Comparison of ENCODE assay signal across 1 cellular context in genomic region chr10:75235375-75236177, GRCh38.
A peak's percentile ranks its signal among the peaks of the same experiment; 100 is the strongest.
TF ChIP-seq lines count a peak whose summit lies in the region.

TSS of gene COMTD1 (minus strand) at chr10:75235957. CDS start at chr10:75235928, 29 bp downstream.

TF ChIP-seq in K562, 482 proteins besides CTCF, POLR2A, EP300 and RAD21 (continued from another document and continues in another):
- no peak for TF ChIP-seq BDP1 (IDR thresholded peaks at IDR 0.05; ENCODE audit: insufficient read depth, insufficient read length)
- 0 out of 2 replicates have a peak, but pooled peaks have one; percentile 81 for TF ChIP-seq PREB (CRISPR knock-in tag; IDR thresholded peaks at IDR 0.05)
- TF ChIP-seq ZNF507 (tag; conservative IDR thresholded peaks at IDR 0.05): no peak
- TF ChIP-seq ZNF592 (IDR thresholded peaks at IDR 0.05): peak; percentile 89
- TF ChIP-seq TGIF2 (CRISPR knock-in tag; IDR thresholded peaks at IDR 0.05): no peak
- TF ChIP-seq DMBX1 (CRISPR knock-in tag; IDR thresholded peaks at IDR 0.05; ENCODE audit: borderline replicate concordance): peak; percentile 47; the same call in 1 of the 2 replicates
- no peak for TF ChIP-seq ELK1 (CRISPR knock-in tag; IDR thresholded peaks at IDR 0.05)
- TF ChIP-seq RBM22 (IDR thresholded peaks at IDR 0.05; ENCODE audit: low read depth, low read length, poor library complexity, severe bottlenecking): no peak
- TF ChIP-seq MBD1 (CRISPR knock-in tag; IDR thresholded peaks at IDR 0.05): no peak
- TF ChIP-seq HDAC2 (IDR thresholded peaks at IDR 0.05): 0 out of 2 replicates have a peak, but pooled peaks have one; percentile 21
- TF ChIP-seq PURB (CRISPR knock-in tag; IDR thresholded peaks at IDR 0.05; ENCODE audit: low read depth): no peak
- no peak for TF ChIP-seq ZBTB34 (CRISPR knock-in tag; IDR thresholded peaks at IDR 0.05)
- peak; percentile 6 for TF ChIP-seq DACH1 (IDR thresholded peaks at IDR 0.05; ENCODE audit: partially characterized antibody)
- TF ChIP-seq EHMT2 (IDR thresholded peaks at IDR 0.05): no peak
- no peak for TF ChIP-seq ZNF655 (CRISPR knock-in tag; IDR thresholded peaks at IDR 0.05)
- TF ChIP-seq ZNF140 (CRISPR knock-in tag; IDR thresholded peaks at IDR 0.05): no peak
- TF ChIP-seq CCAR2 (IDR thresholded peaks at IDR 0.05; ENCODE audit: low read depth, low read length): no peak
- TF ChIP-seq HCFC1 (IDR thresholded peaks at IDR 0.05; ENCODE audit: low read depth, low read length): no peak; the same call in 1 of the 2 replicates
- TF ChIP-seq ETS1 (conservative IDR thresholded peaks at IDR 0.05; ENCODE audit: control insufficient read depth, low read depth, low read length): peak; percentile 66
- no peak for TF ChIP-seq MED1 (CRISPR knock-in tag; IDR thresholded peaks at IDR 0.05; ENCODE audit: borderline replicate concordance)
- TF ChIP-seq BCOR (IDR thresholded peaks at IDR 0.05): no peak; the same call in 1 of the 2 replicates
- TF ChIP-seq ZNF134 (CRISPR knock-in tag; conservative IDR thresholded peaks at IDR 0.05): no peak
- peak; percentile 3; the same call in 1 of the 2 replicates for TF ChIP-seq GABPA (tag; conservative IDR thresholded peaks at IDR 0.05; ENCODE audit: low read depth)
- no peak for TF ChIP-seq HNRNPUL1 (IDR thresholded peaks at IDR 0.05; ENCODE audit: low read length)
- TF ChIP-seq PHF21A (IDR thresholded peaks at IDR 0.05; ENCODE audit: borderline replicate concordance, low read depth): peak; percentile 86
- no peak for TF ChIP-seq RFX7 (CRISPR knock-in tag; IDR thresholded peaks at IDR 0.05)
- no peak for TF ChIP-seq HSF4 (CRISPR knock-in tag; IDR thresholded peaks at IDR 0.05; ENCODE audit: borderline replicate concordance)
- no peak for TF ChIP-seq ZNF165 (CRISPR knock-in tag; IDR thresholded peaks at IDR 0.05; ENCODE audit: borderline replicate concordance)
- no peak for TF ChIP-seq ZKSCAN8 (CRISPR knock-in tag; IDR thresholded peaks at IDR 0.05)
- TF ChIP-seq PHF20 (IDR thresholded peaks at IDR 0.05; ENCODE audit: partially characterized antibody): no peak
- TF ChIP-seq STAT5B (CRISPR knock-in tag; IDR thresholded peaks at IDR 0.05): no peak
- TF ChIP-seq GTF2E2 (tag; IDR thresholded peaks at IDR 0.05): no peak
- TF ChIP-seq KAT2B (IDR thresholded peaks at IDR 0.05; ENCODE audit: low read depth, low read length): no peak
- peak; percentile 65; the same call in 1 of the 2 replicates for TF ChIP-seq E2F4 (CRISPR knock-in tag; IDR thresholded peaks at IDR 0.05; ENCODE audit: low read depth)
- peak; percentile 89 for TF ChIP-seq MITF (IDR thresholded peaks at IDR 0.05)
- peak; percentile 69 for TF ChIP-seq ZNF384 (IDR thresholded peaks at IDR 0.05; ENCODE audit: low read depth, low read length)
- no peak for TF ChIP-seq HNRNPLL (IDR thresholded peaks at IDR 0.05; ENCODE audit: low read depth, low read length, poor library complexity, severe bottlenecking)
- TF ChIP-seq ZBTB11 (CRISPR knock-in tag; IDR thresholded peaks at IDR 0.05): peak in 1 of 3 experiments; percentile 31; a peak in 1 of 6 replicates
